ENCODE assay signal across 23 cellular contexts in the genomic region with DNA sequence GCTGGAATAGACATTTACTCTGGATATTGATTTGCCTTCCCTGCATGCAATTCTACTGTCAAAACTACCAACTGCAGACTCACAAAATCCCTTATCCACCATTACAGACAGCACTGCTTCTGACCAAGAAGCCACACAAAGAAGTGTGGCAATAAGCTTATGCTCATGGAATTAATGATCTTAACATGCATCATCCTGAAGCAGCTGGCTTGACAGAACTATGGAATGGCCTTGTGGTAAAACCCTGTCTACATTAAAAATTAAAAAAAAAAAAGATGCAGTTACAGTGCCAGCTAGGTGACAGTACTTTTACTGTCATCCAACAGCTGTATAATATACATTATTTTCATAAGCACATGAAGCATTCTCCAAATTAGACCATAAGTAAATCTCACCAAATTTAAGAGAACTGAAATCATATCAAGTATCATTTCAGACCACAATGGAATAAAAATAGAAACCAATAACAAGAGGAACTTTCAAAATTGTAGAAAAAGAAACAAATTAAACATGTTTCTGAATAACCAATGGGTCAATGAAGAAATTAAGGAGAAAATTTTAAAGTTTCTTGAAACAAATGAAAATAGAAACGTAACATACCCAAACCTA.
"Had no signal": no experiment of that assay in that cellular context is flagged by ENCODE, and none has a peak within 500 bp of the region (broad histone marks: within the 10 kb centered on the region; RNA-seq: fewer than 3 reads in every experiment).

No MANE protein-coding gene starts in this region.

- H3K9me3 ChIP-seq: gastrocnemius medialis, psoas muscle, thyroid gland had no signal

- H3K27ac ChIP-seq: esophagus squamous epithelium, gastrocnemius medialis, left lung, psoas muscle, right atrium auricular region, thyroid gland, upper lobe of right lung had no signal

- FAIRE-seq: astrocyte had no signal

- H3K36me3 ChIP-seq: gastrocnemius medialis, thyroid gland, upper lobe of right lung had no signal

- ATAC-seq: activated CD4-positive, alpha-beta T cell treated with anti-CD3 and anti-CD28 coated beads for 36 hours; gastrocnemius medialis; left lung; natural killer cell; psoas muscle; upper lobe of right lung; WTC11 had no signal

- DNase-seq: activated CD4-positive, alpha-beta T cell treated with anti-CD3 and anti-CD28 coated beads for 36 hours; activated CD4-positive, alpha-beta T cell treated with anti-CD3 and anti-CD28 coated beads, Interleukin-2, amount 50 U/mL, for 4 hours; activated CD8-positive, alpha-beta memory T cell treated with anti-CD3 and anti-CD28 coated beads for 24 hours; activated CD8-positive, alpha-beta memory T cell treated with anti-CD3 and anti-CD28 coated beads, Interleukin-2, amount 50 U/mL, for 4 hours; activated naive CD4-positive, alpha-beta T cell; activated T-cell treated with anti-CD3 and anti-CD28 coated beads, Interleukin-2, amount 50 U/mL, for 24 hours; central memory CD4-positive, alpha-beta T cell; endodermal cell; esophagus squamous epithelium; gastrocnemius medialis; hippocampal formation; kidney glomerular epithelial cell; left lung; natural killer cell; psoas muscle; stimulated activated CD4-positive, alpha-beta T cell treated with anti-CD3 and anti-CD28 coated beads, Interleukin-4, amount 100 ng/mL, for 24 hours; substantia nigra; thyroid gland; upper lobe of right lung had no signal

- H3K4me3 ChIP-seq: esophagus squamous epithelium, gastrocnemius medialis, left lung, lung, psoas muscle, right atrium auricular region, thyroid gland, upper lobe of right lung had no signal

- H3K4me1 ChIP-seq: esophagus squamous epithelium, gastrocnemius medialis, left lung, psoas muscle, right atrium auricular region, thyroid gland, upper lobe of right lung had no signal

- H3K27me3 ChIP-seq: esophagus squamous epithelium, gastrocnemius medialis, left lung, right atrium auricular region, thyroid gland, upper lobe of right lung had no signal
